ENCODE assay signal across 8 cellular contexts in genomic region chrX:110853610-110854009, GRCh38. TPM values are rescaled to one million over a fixed set of nuclear protein-coding genes. Genes with fewer than 3 reads are reported as not detected.
DNase-seq lines count a peak whose midpoint lies in the region; ATAC-seq lines count a peak whose summit lies in the region.

No MANE protein-coding gene starts in this region.

- no peaks in the 10 kb centered on the region for H3K36me3 ChIP-seq in H7 (replicated peaks; ENCODE audit: control insufficient read depth, insufficient read depth, low read length)

- peaks cover 4% of the 10 kb centered on the region for H3K27me3 Mint-ChIP-seq in activated T-helper 17 cell treated with anti-CD3 and anti-CD28 coated beads, Interleukin-2, amount 50 U/mL, for 72 hours

- H3K9me3 Mint-ChIP-seq in activated T-helper 17 cell treated with anti-CD3 and anti-CD28 coated beads, Interleukin-2, amount 50 U/mL, for 72 hours = no peaks in the 10 kb centered on the region

- H3K4me3 ChIP-seq in H7 (ENCODE audit: insufficient read depth, low read depth, low read length) = no peak overlapping the region

- peak; percentile 66 for ATAC-seq in esophagus mucosa
- no peak for ATAC-seq in activated T-helper 17 cell treated with anti-CD3 and anti-CD28 coated beads, Interleukin-2, amount 50 U/mL, for 72 hours (replicated peaks)
- no peak for ATAC-seq in stimulated activated naive CD8-positive, alpha-beta T cell treated with anti-CD3 and anti-CD28 coated beads, Interleukin-15, Interleukin-2, amounts not matched to agents 100 U/mL and 50 U/mL, for 24 hours
- ATAC-seq in GM21825 (IDR thresholded peaks at IDR 0.05; ENCODE audit: unreplicated experiment) = no peak

- no peaks in the 10 kb centered on the region for H3K4me1 Mint-ChIP-seq in activated T-helper 17 cell treated with anti-CD3 and anti-CD28 coated beads, Interleukin-2, amount 50 U/mL, for 72 hours

- no peaks in the 10 kb centered on the region; the same call in 1 of the 2 replicates for H3K27me3 ChIP-seq in H7 (ENCODE audit: control insufficient read depth, insufficient read depth, low read length)

- H3K27ac Mint-ChIP-seq in activated T-helper 17 cell treated with anti-CD3 and anti-CD28 coated beads, Interleukin-2, amount 50 U/mL, for 72 hours = no peak overlapping the region

- no peaks in the 10 kb centered on the region for H3K36me3 Mint-ChIP-seq in activated T-helper 17 cell treated with anti-CD3 and anti-CD28 coated beads, Interleukin-2, amount 50 U/mL, for 72 hours (ENCODE audit: low read depth)

- DNase-seq in AG20443 (ENCODE audit: low spot score) = peak; percentile 32
- DNase-seq in H7 = peak; percentile 52
- DNase-seq in NCI-H524 (lab: John Stamatoyannopoulos, UW) = peak; percentile 83 to 92
- DNase-seq in retina = peak; percentile 43
- no peak for DNase-seq in stimulated activated naive CD8-positive, alpha-beta T cell treated with anti-CD3 and anti-CD28 coated beads, Interleukin-15, Interleukin-2, amounts not matched to agents 100 U/mL and 50 U/mL, for 24 hours

- no peak overlapping the region for H3K4me3 Mint-ChIP-seq in activated T-helper 17 cell treated with anti-CD3 and anti-CD28 coated beads, Interleukin-2, amount 50 U/mL, for 72 hours

RNA-seq across cellular contexts. Expression of gene CHRDL1, which starts 58.0 kb away (rescaled TPM):
- total RNA-seq in H7 (2014; rRNA removed; shearing (Covaris generic)) = 7.1 and 7.3 TPM in 2 replicates
- total RNA-seq in esophagus mucosa = 1.7 TPM
- not detected for total RNA-seq in activated T-helper 17 cell treated with anti-CD3 and anti-CD28 coated beads, Interleukin-2, amount 50 U/mL, for 72 hours
